18 cellular contexts compared by ENCODE assay signal in the genomic region with DNA sequence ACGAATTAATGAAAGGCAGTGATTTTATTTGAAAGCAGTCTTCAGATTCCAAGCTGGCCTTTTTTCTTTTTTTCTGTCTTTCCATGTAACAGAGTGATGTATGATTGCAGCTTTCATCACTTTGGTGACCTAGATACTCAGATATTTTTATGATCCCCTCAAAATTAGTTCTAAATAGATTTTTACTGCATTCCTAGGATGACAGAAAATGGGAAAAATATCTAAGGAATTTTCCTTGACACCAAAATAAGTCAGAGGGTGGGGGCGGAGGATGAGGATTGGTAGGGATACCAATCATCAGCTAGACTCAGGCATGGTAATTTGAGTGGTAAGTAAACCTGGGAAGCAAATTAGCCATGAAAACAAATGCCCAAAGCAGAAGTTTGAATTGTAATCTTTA. TPM values are rescaled to one million over a fixed set of nuclear protein-coding genes. Genes with fewer than 3 reads are reported as not detected.
A peak's percentile ranks its signal among the peaks of the same experiment; 100 is the strongest.
DNase-seq lines count a peak whose midpoint lies in the region; ATAC-seq and TF ChIP-seq lines count a peak whose summit lies in the region.
"Had no signal": no experiment of that assay in that cellular context is flagged by ENCODE, and none has a peak within 500 bp of the region (broad histone marks: within the 10 kb centered on the region; RNA-seq: fewer than 3 reads in every experiment).

No MANE protein-coding gene starts in this region.

- ATAC-seq in HG02973 (IDR thresholded peaks at IDR 0.05; ENCODE audit: unreplicated experiment) (no peak), left cardiac atrium (no peak), GM21367 (IDR thresholded peaks at IDR 0.05; ENCODE audit: unreplicated experiment) (no peak)
- ATAC-seq: activated naive CD8-positive, alpha-beta T cell treated with anti-CD3 and anti-CD28 coated beads, Interleukin-2, amount 50 U/mL, for 24 hours had no signal

- H3K4me3 ChIP-seq in AG10803 (ENCODE audit: low read length): no peak overlapping the region
- H3K4me3 ChIP-seq: colonic mucosa, esophagus muscularis mucosa, PC-9 had no signal

- no peak for TF ChIP-seq CTCF in AG10803 (conservative IDR thresholded peaks at IDR 0.05; ENCODE audit: low read length)

- DNase-seq in AG10803 (ENCODE audit: low read depth) (peak; percentile 80), HT1080 (ENCODE audit: low read depth) (peak; percentile 59), amniotic epithelial cell (ENCODE audit: low read depth) (peak; percentile 52), kidney glomerular epithelial cell (lab: John Stamatoyannopoulos, UW) (peak; percentile 60), left cardiac atrium (no peak), HuH-7 (ENCODE audit: low spot score) (no peak)
- DNase-seq: activated CD4-positive, alpha-beta T cell treated with anti-CD3 and anti-CD28 coated beads, Interleukin-2, amount 10 ng/mL, durations not matched to agents 24 days and 14 days; activated naive CD8-positive, alpha-beta T cell treated with anti-CD3 and anti-CD28 coated beads, Interleukin-2, amount 50 U/mL, for 24 hours; activated T-cell treated with anti-CD3 and anti-CD28 coated beads, Interleukin-2, amount 50 U/mL, for 24 hours; colonic mucosa; DMS153; PC-9; small intestine had no signal

- intact Hi-C loops in left cardiac atrium (cut with DNase I): no loop called here

RNA-seq across cellular contexts. Expression of a gene that starts 11.9 kb away (rescaled TPM):
- total RNA-seq in HT1080 (2014; rRNA removed; shearing (Covaris generic)): 293 and 294 TPM in 2 replicates
- 398 and 408 TPM in 2 replicates for polyA plus RNA-seq in HT1080 (2015; cell fraction: cytosol; rRNA removed)
- 260 and 286 TPM in 2 replicates for polyA plus RNA-seq in HT1080 (2015; cell fraction: nucleus; rRNA removed)
- 10 to 100 TPM; 40.0 to 44.0 TPM for total RNA-seq in left cardiac atrium

RNA-seq across cellular contexts. Expression of a gene that starts 24.7 kb away (rescaled TPM):
- 62.1 and 65.8 TPM in 2 replicates for total RNA-seq in HT1080 (2014; rRNA removed; shearing (Covaris generic))
- polyA plus RNA-seq in HT1080 (2015; cell fraction: cytosol; rRNA removed): 24.7 and 32.4 TPM in 2 replicates
- polyA plus RNA-seq in HT1080 (2015; cell fraction: nucleus; rRNA removed): 14.9 and 18.7 TPM in 2 replicates
- total RNA-seq in left cardiac atrium: 10 to 100 TPM; 18.0 to 20.0 TPM

RNA-seq across cellular contexts. Expression of a gene that starts 52.8 kb away (rescaled TPM):
- total RNA-seq in HT1080 (2014; rRNA removed; shearing (Covaris generic)): not detected in 2 replicates
- not detected in 2 replicates for polyA plus RNA-seq in HT1080 (2015; cell fraction: cytosol; rRNA removed)
- not detected in 2 replicates for polyA plus RNA-seq in HT1080 (2015; cell fraction: nucleus; rRNA removed)
- total RNA-seq in left cardiac atrium: 1 to 10 TPM; 1.6 to 1.9 TPM
- total RNA-seq: activated CD4-positive, alpha-beta T cell treated with anti-CD3 and anti-CD28 coated beads, Interleukin-2, amount 10 ng/mL, durations not matched to agents 24 days and 14 days; NCI-H460; PC-9 had no signal
- polyA plus RNA-seq: IgD-negative memory B cell had no signal

Comparison
In these comparisons a context has a peak if more than half of its experiments do, and no peak if none do; other contexts are left out.
1. DNase-seq: peak in AG10803 (single experiment), HT1080 (single experiment), amniotic epithelial cell (single experiment) and kidney glomerular epithelial cell (single experiment); none in left cardiac atrium (single experiment) and HuH-7 (single experiment).